ENCODE assay signal across 13 cellular contexts in genomic region chr15:20344601-20345400, GRCh38.
DNase-seq lines count a peak whose midpoint lies in the region; TF ChIP-seq lines count a peak whose summit lies in the region.
"Had no signal": no experiment of that assay in that cellular context is flagged by ENCODE, and none has a peak within 500 bp of the region (broad histone marks: within the 10 kb centered on the region; RNA-seq: fewer than 3 reads in every experiment).

No MANE protein-coding gene starts in this region.

- no peak overlapping the region for H3K9ac ChIP-seq in smooth muscle cell (ENCODE audit: low read depth)

- TF ChIP-seq POLR2A in spleen (IDR thresholded peaks at IDR 0.05): no peak

- POLR2A ChIA-PET in activated CD4-positive, alpha-beta memory T cell treated with anti-CD3 and anti-CD28 coated beads for 36 hours (lab: Charles Lee): no interaction called here
- POLR2A ChIA-PET in activated CD4-positive, alpha-beta memory T cell treated with anti-CD3 and anti-CD28 coated beads, Interleukin-2, amount 10 ng/mL, durations not matched to agents 7 days and 5 days (lab: Charles Lee): no interaction called here

- intact Hi-C loops in activated CD4-positive, alpha-beta memory T cell treated with anti-CD3 and anti-CD28 coated beads for 36 hours (cut with micrococcal nuclease): no loop called here
- intact Hi-C loops in spleen (cut with DNase I; ENCODE audit: low total_unique reads): loop anchor here (5.0 kb wide), 1 partner anchor 1902 kb away; no protein-coding TSS in a partner anchor

- WGBS in spleen, 5 donors: 69 to 82% (median 81%) methylated on average over 12 of the region's 12 CpGs
- 71% methylated on average over 12 of the region's 12 CpGs for WGBS in smooth muscle cell (ENCODE audit: low lambda C conversion rate)

- peak; percentile 8 for DNase-seq in activated CD4-positive, alpha-beta memory T cell treated with anti-CD3 and anti-CD28 coated beads for 36 hours
- no peak for DNase-seq in activated CD4-positive, alpha-beta memory T cell treated with anti-CD3 and anti-CD28 coated beads, Interleukin-2, amount 10 ng/mL, durations not matched to agents 7 days and 5 days
- DNase-seq in HPDE6-E6E7 (ENCODE audit: extremely low spot score) (peak; percentile 13), hepatic stellate cell (ENCODE audit: low spot score) (peak; percentile 17), spleen (peak; percentile 83), DMS79 (lab: John Stamatoyannopoulos, UW) (no peak), smooth muscle cell (lab: John Stamatoyannopoulos, UW; ENCODE audit: unreplicated experiment) (no peak), MG63 (no peak)
- DNase-seq: cerebellar nuclear complex, GF-D8, NCI-H1436, NCI-H510A treated with DMSO at 0.1 percent for 48 hours had no signal

- H3K4me1 ChIP-seq in spleen (peaks cover 0 to 5% (median 0%) of the 10 kb centered on the region in 6 donors), smooth muscle cell (ENCODE audit: low read depth) (no peaks in the 10 kb centered on the region)
- H3K4me1 ChIP-seq: tibial nerve had no signal

- H3K36me3 Mint-ChIP-seq in activated CD4-positive, alpha-beta memory T cell treated with anti-CD3 and anti-CD28 coated beads for 36 hours: no peaks in the 10 kb centered on the region
- no peaks in the 10 kb centered on the region for H3K36me3 Mint-ChIP-seq in activated CD4-positive, alpha-beta memory T cell treated with anti-CD3 and anti-CD28 coated beads, Interleukin-2, amount 10 ng/mL, durations not matched to agents 7 days and 5 days (ENCODE audit: low read depth)

- no peaks in the 10 kb centered on the region for H3K4me1 Mint-ChIP-seq in activated CD4-positive, alpha-beta memory T cell treated with anti-CD3 and anti-CD28 coated beads for 36 hours (ENCODE audit: low read depth)
- no peaks in the 10 kb centered on the region for H3K4me1 Mint-ChIP-seq in activated CD4-positive, alpha-beta memory T cell treated with anti-CD3 and anti-CD28 coated beads, Interleukin-2, amount 10 ng/mL, durations not matched to agents 7 days and 5 days

- no peaks in the 10 kb centered on the region for H4K20me1 ChIP-seq in smooth muscle cell (ENCODE audit: low read depth)

- CTCF ChIA-PET in activated CD4-positive, alpha-beta memory T cell treated with anti-CD3 and anti-CD28 coated beads for 36 hours (lab: Charles Lee): no interaction called here
- CTCF ChIA-PET in activated CD4-positive, alpha-beta memory T cell treated with anti-CD3 and anti-CD28 coated beads, Interleukin-2, amount 10 ng/mL, durations not matched to agents 7 days and 5 days (lab: Charles Lee): no interaction called here

- no peak overlapping the region for H3K27ac Mint-ChIP-seq in activated CD4-positive, alpha-beta memory T cell treated with anti-CD3 and anti-CD28 coated beads for 36 hours
- no peak overlapping the region for H3K27ac Mint-ChIP-seq in activated CD4-positive, alpha-beta memory T cell treated with anti-CD3 and anti-CD28 coated beads, Interleukin-2, amount 10 ng/mL, durations not matched to agents 7 days and 5 days

- H3K27ac ChIP-seq in spleen: no peak overlapping the region
- H3K27ac ChIP-seq in smooth muscle cell (ENCODE audit: low read depth): no peak overlapping the region
- H3K27ac ChIP-seq: tibial nerve had no signal

- no peaks in the 10 kb centered on the region for H3F3A ChIP-seq in smooth muscle cell (ENCODE audit: low read depth)

- peaks cover 0 to 10% (median 0%) of the 10 kb centered on the region in 7 donors for H3K27me3 ChIP-seq in spleen (replicated peaks in 1 of 7)
- no peaks in the 10 kb centered on the region for H3K27me3 ChIP-seq in smooth muscle cell (ENCODE audit: low read depth)
- no peaks in the 10 kb centered on the region for H3K27me3 ChIP-seq in MG63
- H3K27me3 ChIP-seq: tibial nerve had no signal

- H3K9me3 ChIP-seq in spleen (peaks cover 2 to 58% (median 22%) of the 10 kb centered on the region in 8 donors), smooth muscle cell (replicated peaks; ENCODE audit: low read depth) (peaks cover 58% of the 10 kb centered on the region), MG63 (peaks cover 36% of the 10 kb centered on the region)

- no peaks in the 10 kb centered on the region for H3K9me3 Mint-ChIP-seq in activated CD4-positive, alpha-beta memory T cell treated with anti-CD3 and anti-CD28 coated beads for 36 hours
- no peaks in the 10 kb centered on the region for H3K9me3 Mint-ChIP-seq in activated CD4-positive, alpha-beta memory T cell treated with anti-CD3 and anti-CD28 coated beads, Interleukin-2, amount 10 ng/mL, durations not matched to agents 7 days and 5 days

- no peak overlapping the region for H3K4me3 Mint-ChIP-seq in activated CD4-positive, alpha-beta memory T cell treated with anti-CD3 and anti-CD28 coated beads for 36 hours
- H3K4me3 Mint-ChIP-seq in activated CD4-positive, alpha-beta memory T cell treated with anti-CD3 and anti-CD28 coated beads, Interleukin-2, amount 10 ng/mL, durations not matched to agents 7 days and 5 days: no peak overlapping the region

- H3K36me3 ChIP-seq in spleen: no peaks in the 10 kb centered on the region
- no peaks in the 10 kb centered on the region for H3K36me3 ChIP-seq in smooth muscle cell (ENCODE audit: low read depth)
- H3K36me3 ChIP-seq in MG63: no peaks in the 10 kb centered on the region
- H3K36me3 ChIP-seq: tibial nerve had no signal

- no peak overlapping the region for H2AFZ ChIP-seq in smooth muscle cell (ENCODE audit: low read depth)

- no peak overlapping the region for H3K4me3 ChIP-seq in spleen
- H3K4me3 ChIP-seq in smooth muscle cell: no peak overlapping the region
- no peak overlapping the region for H3K4me3 ChIP-seq in MG63
- H3K4me3 ChIP-seq: tibial nerve had no signal

- no peak for TF ChIP-seq CTCF in spleen (IDR thresholded peaks at IDR 0.05 in 8 of 11, conservative IDR thresholded peaks at IDR 0.05 in 3 of 11)
- no peak for TF ChIP-seq CTCF in smooth muscle cell (IDR thresholded peaks at IDR 0.05; ENCODE audit: borderline replicate concordance, insufficient read depth, poor library complexity, severe bottlenecking)

- H3K4me2 ChIP-seq in smooth muscle cell: no peak overlapping the region

- no peaks in the 10 kb centered on the region for H3K27me3 Mint-ChIP-seq in activated CD4-positive, alpha-beta memory T cell treated with anti-CD3 and anti-CD28 coated beads for 36 hours
- no peaks in the 10 kb centered on the region for H3K27me3 Mint-ChIP-seq in activated CD4-positive, alpha-beta memory T cell treated with anti-CD3 and anti-CD28 coated beads, Interleukin-2, amount 10 ng/mL, durations not matched to agents 7 days and 5 days

- H3K79me2 ChIP-seq in smooth muscle cell (ENCODE audit: low read depth): no peaks in the 10 kb centered on the region

Comparison
In these comparisons a context has a peak if more than half of its experiments do, and no peak if none do; other contexts are left out.
1. DNase-seq: peak in activated CD4-positive, alpha-beta memory T cell treated with anti-CD3 and anti-CD28 coated beads for 36 hours (single experiment), HPDE6-E6E7 (single experiment), hepatic stellate cell (single experiment) and spleen (single experiment); none in activated CD4-positive, alpha-beta memory T cell treated with anti-CD3 and anti-CD28 coated beads, Interleukin-2, amount 10 ng/mL, durations not matched to agents 7 days and 5 days (single experiment), DMS79 (single experiment), smooth muscle cell (single experiment) and MG63 (single experiment).